In the genomic region with DNA sequence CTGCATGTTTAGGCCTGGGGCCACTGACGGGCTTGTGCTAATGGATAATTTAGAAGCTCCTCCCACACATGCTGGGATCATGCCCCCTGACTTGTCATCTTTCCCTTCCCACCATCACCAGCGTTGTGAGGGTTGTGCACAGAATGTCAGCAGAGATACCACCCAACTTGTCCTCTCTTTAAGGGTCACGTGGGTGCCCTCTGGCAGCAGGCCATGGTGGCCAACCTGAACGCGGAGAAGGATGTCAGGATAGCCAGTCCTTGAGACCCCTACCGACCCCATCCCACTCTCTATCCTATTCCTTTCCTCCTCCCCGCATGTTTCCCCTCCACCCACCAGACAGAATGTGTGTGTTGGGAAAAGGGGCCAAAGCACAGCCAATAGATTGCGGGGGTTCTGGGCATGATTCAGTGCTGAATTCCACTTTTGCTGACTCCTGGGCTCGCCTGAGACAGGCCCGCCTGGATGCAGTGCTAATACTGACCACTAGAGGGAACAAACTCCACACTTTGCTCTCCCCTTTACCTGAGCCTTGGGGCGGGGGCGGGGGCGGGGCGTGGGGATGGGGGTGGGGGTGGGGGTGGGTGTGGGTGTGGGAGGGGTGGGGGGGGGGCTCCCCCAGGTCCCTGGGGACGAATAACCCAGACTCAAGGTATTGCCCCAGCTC, we compare ENCODE assay signal across 9 cellular contexts. TPM values are rescaled to one million over a fixed set of nuclear protein-coding genes. Genes with fewer than 3 reads are reported as not detected.
DNase-seq lines count a peak whose midpoint lies in the region; ATAC-seq and TF ChIP-seq lines count a peak whose summit lies in the region.
"Had no signal": no experiment of that assay in that cellular context is flagged by ENCODE, and none has a peak within 500 bp of the region (broad histone marks: within the 10 kb centered on the region; RNA-seq: fewer than 3 reads in every experiment).

A gene (minus strand): TSS at position 10 of the 667 bp plus-strand sequence. CDS start 143 bp downstream, outside the sequence.

- H3K4me3 Mint-ChIP-seq in Caco-2 (ENCODE audit: unreplicated experiment): no peak within 1 kb of the TSS

- H3K4me1 ChIP-seq in Caco-2 (no peaks in the 10 kb centered on the region), ascending aorta (no peaks in the 10 kb centered on the region)
- H3K4me1 ChIP-seq: SJSA1 had no signal

- ATAC-seq in HG03432 (IDR thresholded peaks at IDR 0.05; ENCODE audit: unreplicated experiment) (no peak), GM19467 (IDR thresholded peaks at IDR 0.05; ENCODE audit: unreplicated experiment) (no peak)

- H3K4me1 Mint-ChIP-seq in Caco-2 (ENCODE audit: low read depth, unreplicated experiment): no peaks in the 10 kb centered on the region

- TF ChIP-seq CTCF in Caco-2 (IDR thresholded peaks at IDR 0.05; ENCODE audit: insufficient read depth in 1 of 2, low read depth in 1 of 2, low read length in 1 of 2, severe bottlenecking in 1 of 2, unreplicated experiment in 1 of 2) (peak; percentile 61 to 78), ascending aorta (IDR thresholded peaks at IDR 0.05) (peak; percentile 26 to 63 (median 63))

- no peaks in the 10 kb centered on the region for H3K36me3 ChIP-seq in Caco-2 (ENCODE audit: control insufficient read depth, insufficient read depth, low read length)
- H3K36me3 ChIP-seq in ascending aorta: no peaks in the 10 kb centered on the region
- H3K36me3 ChIP-seq: SJSA1 had no signal

- POLR2A ChIA-PET in Caco-2 (lab: Charles Lee): no interaction called here

- H3K27me3 Mint-ChIP-seq in Caco-2 (ENCODE audit: insufficient read depth, unreplicated experiment): peaks cover 4% of the 10 kb centered on the region

- DNase-seq in Caco-2: peak; percentile 66 to 81
- DNase-seq in HT1080 (ENCODE audit: low read depth): peak; percentile 55
- DNase-seq in T-helper 2 cell: peak; percentile 12 to 51 (median 45)
- DNase-seq in ascending aorta (ENCODE audit: low spot score in 2 of 2): no peak
- peak; percentile 88 for DNase-seq in iPS-NIHi11 (ENCODE audit: low spot score)
- DNase-seq in stimulated activated CD4-positive, alpha-beta T cell treated with anti-CD3 and anti-CD28 coated beads, Interleukin-2, amount 100 ng/mL, for 48 hours: peak; percentile 63 to 65

- intact Hi-C loops in Caco-2 (cut with micrococcal nuclease; ENCODE audit: unreplicated experiment) (no loop called here), ascending aorta (cut with DNase I) (no loop called here)

- CTCF ChIA-PET in Caco-2 (lab: Charles Lee): interaction anchor here (0.9 to 1.0 kb wide), 2 partner anchors 16 to 65 kb away, joined by 3 read pairs; no protein-coding TSS in a partner anchor

- BruUV-seq in Caco-2 (replicated peaks; lab: Mats Ljungman, UMichigan): no TSS peak

- H3K27ac Mint-ChIP-seq in Caco-2 (ENCODE audit: unreplicated experiment): no peak within 1 kb of the TSS

- no peaks in the 10 kb centered on the region for H3K9me3 Mint-ChIP-seq in Caco-2 (ENCODE audit: unreplicated experiment)

- H3K36me3 Mint-ChIP-seq in Caco-2 (ENCODE audit: insufficient read depth, unreplicated experiment): no peaks in the 10 kb centered on the region

- H3K4me3 ChIP-seq in Caco-2 (ENCODE audit: low read depth, low read length): no peak within 1 kb of the TSS
- H3K4me3 ChIP-seq in ascending aorta: no peak within 1 kb of the TSS
- H3K4me3 ChIP-seq: SJSA1 had no signal

- H3K27ac ChIP-seq in ascending aorta: no peak within 1 kb of the TSS
- H3K27ac ChIP-seq: SJSA1 had no signal

- H3K27me3 ChIP-seq in Caco-2 (replicated peaks; ENCODE audit: control insufficient read depth, insufficient read depth, low read length) (no peaks in the 10 kb centered on the region), ascending aorta (no peaks in the 10 kb centered on the region)
- H3K27me3 ChIP-seq: SJSA1 had no signal

- H3K9me3 ChIP-seq in Caco-2 (no peaks in the 10 kb centered on the region), ascending aorta (no peaks in the 10 kb centered on the region)
- H3K9me3 ChIP-seq: SJSA1 had no signal

RNA-seq across cellular contexts. Expression of the gene that starts here (rescaled TPM):
- not detected in 2 replicates for total RNA-seq in Caco-2 (2022)
- total RNA-seq in HT1080 (2014; rRNA removed; shearing (Covaris generic)): not detected in 2 replicates
- polyA plus RNA-seq in HT1080 (2015; cell fraction: cytosol; rRNA removed): not detected in 2 replicates
- polyA plus RNA-seq in HT1080 (2015; cell fraction: nucleus; rRNA removed): not detected in 2 replicates
- not detected for total RNA-seq in ascending aorta
- total RNA-seq: SJSA1 had no signal

Comparison
In these comparisons a context has a peak if more than half of its experiments do, and no peak if none do; other contexts are left out.
1. Peak in DNase-seq in Caco-2; RNA of the gene not detected or under 1 TPM.
2. Peak in DNase-seq in HT1080; RNA of the gene not detected or under 1 TPM.
3. DNase-seq: peak in T-helper 2 cell (5 of 5), iPS-NIHi11 (single experiment) and stimulated activated CD4-positive, alpha-beta T cell treated with anti-CD3 and anti-CD28 coated beads, Interleukin-2, amount 100 ng/mL, for 48 hours (2 of 2); none in ascending aorta (0 of 2).